Comparison of ENCODE assay signal across 24 cellular contexts in genomic region chr15:79632457-79632856, GRCh38.
DNase-seq lines count a peak whose midpoint lies in the region; ATAC-seq, FAIRE-seq and TF ChIP-seq lines count a peak whose summit lies in the region.
"Had no signal": no experiment of that assay in that cellular context is flagged by ENCODE, and none has a peak within 500 bp of the region (broad histone marks: within the 10 kb centered on the region; RNA-seq: fewer than 3 reads in every experiment).

No MANE protein-coding gene starts in this region.

- H3K4me3 Mint-ChIP-seq in T-cell: no peak overlapping the region
- H3K4me3 Mint-ChIP-seq: CD14-positive monocyte; CD4-positive, alpha-beta memory T cell; CD4-positive, CD25-positive, alpha-beta regulatory T cell; CD8-positive, alpha-beta memory T cell had no signal

- H3K4me2 ChIP-seq in A549 (no peak overlapping the region), K562 (ENCODE audit: insufficient read depth, low read length) (no peak overlapping the region), mesendoderm (ENCODE audit: low read length) (no peak overlapping the region)
- H3K4me2 ChIP-seq: BLaER1 had no signal

- peaks cover 0 to 11% (median 10%) of the 10 kb centered on the region in 3 donors for H3K9me3 Mint-ChIP-seq in T-cell

- H3K27me3 ChIP-seq in K562 (ENCODE audit: control insufficient read depth in 2 of 2, insufficient read depth in 2 of 2, low read length in 2 of 2) (peaks cover 2 to 4% of the 10 kb centered on the region in 2 experiments; a peak in 2 of 5 replicates), mesendoderm (ENCODE audit: insufficient read depth, low read length, poor library complexity) (no peaks in the 10 kb centered on the region), H7 (ENCODE audit: control insufficient read depth, insufficient read depth, low read length) (no peaks in the 10 kb centered on the region)
- H3K27me3 ChIP-seq: BE2C, BLaER1 had no signal

- FAIRE-seq in A549 (lab: Jason Lieb, UNC): no peak
- FAIRE-seq in K562 (lab: Jason Lieb, UNC): no peak
- FAIRE-seq: D721Med, G401.6, GM12891, GM19239 had no signal

- no peak overlapping the region for H3K23ac ChIP-seq in mesendoderm (ENCODE audit: low read length)

- no peaks in the 10 kb centered on the region for H3K36me3 Mint-ChIP-seq in T-cell
- H3K36me3 Mint-ChIP-seq: CD14-positive monocyte; CD4-positive, alpha-beta memory T cell; CD4-positive, CD25-positive, alpha-beta regulatory T cell had no signal

- no peaks in the 10 kb centered on the region for H3K79me2 ChIP-seq in K562 (ENCODE audit: control insufficient read depth, insufficient read depth, low read length)
- H3K79me2 ChIP-seq in mesendoderm (ENCODE audit: control insufficient read depth, insufficient read depth, low read length): no peaks in the 10 kb centered on the region

- no peak overlapping the region for H3K4ac ChIP-seq in mesendoderm (ENCODE audit: low read depth, low read length)

- H3K36me3 ChIP-seq in K562 (ENCODE audit: control insufficient read depth, insufficient read depth, low read length) (no peaks in the 10 kb centered on the region), mesendoderm (ENCODE audit: control insufficient read depth, insufficient read depth, low read length) (no peaks in the 10 kb centered on the region), H7 (replicated peaks; ENCODE audit: control insufficient read depth, insufficient read depth, low read length) (no peaks in the 10 kb centered on the region)
- H3K36me3 ChIP-seq: BE2C, BLaER1 had no signal

- TF ChIP-seq POLR2A in A549 (IDR thresholded peaks at IDR 0.05; ENCODE audit: low read length) (no peak), K562 (conservative IDR thresholded peaks at IDR 0.05) (no peak)

- no peaks in the 10 kb centered on the region for H3K9me1 ChIP-seq in K562 (ENCODE audit: control insufficient read depth, insufficient read depth, low read length)

- H2BK5ac ChIP-seq in mesendoderm (ENCODE audit: low read length): no peak overlapping the region

- no peak for TF ChIP-seq RAD21 in A549 (conservative IDR thresholded peaks at IDR 0.05 in 1 of 2, IDR thresholded peaks at IDR 0.05 in 1 of 2)
- TF ChIP-seq RAD21 in K562 (CRISPR knock-in tag; conservative IDR thresholded peaks at IDR 0.05 in 1 of 2, IDR thresholded peaks at IDR 0.05 in 1 of 2): no peak

- H3K27me3 Mint-ChIP-seq in T-cell: peaks cover 20 to 25% of the 10 kb centered on the region in 2 donors

- in situ Hi-C loops in K562 (cut with MboI): no loop called here

- no peak overlapping the region for H3K4me3 ChIP-seq in A549
- H3K4me3 ChIP-seq in K562: no peak overlapping the region
- H3K4me3 ChIP-seq in mesendoderm (ENCODE audit: low read length): no peak overlapping the region
- no peak overlapping the region for H3K4me3 ChIP-seq in H7 (ENCODE audit: insufficient read depth, low read depth, low read length)
- H3K4me3 ChIP-seq: BLaER1 had no signal

- DNase-seq in NCI-H82 (lab: John Stamatoyannopoulos, UW) (peak; percentile 3), NCI-H82 treated with DMSO at 0.1 percent for 48 hours (lab: John Stamatoyannopoulos, UW; ENCODE audit: unreplicated experiment) (no peak), A549 (ENCODE audit: low read depth in 1 of 2, low spot score in 1 of 2) (no peak), K562 (ENCODE audit: extremely low read depth in 1 of 4, low spot score in 3 of 4) (no peak), mesendoderm (no peak), T-cell (no peak), H7 (no peak)
- DNase-seq: ACHN; BE2C; C1 segment of cervical spinal cord; Caco-2; Calu3; CD4-positive, alpha-beta memory T cell; CD4-positive, CD25-positive, alpha-beta regulatory T cell; CD8-positive, alpha-beta memory T cell; DMS79 treated with DMSO at 0.1 percent for 48 hours; GF-D8 had no signal

- no peak overlapping the region for H4K8ac ChIP-seq in mesendoderm (ENCODE audit: low read depth, low read length)

- H3K27ac ChIP-seq in A549 (no peak overlapping the region), K562 (ENCODE audit: extremely low read depth, low read depth, low read length) (no peak overlapping the region), mesendoderm (ENCODE audit: low read depth, low read length) (no peak overlapping the region)
- H3K27ac ChIP-seq: 22Rv1, BLaER1 had no signal

- intact Hi-C loops in K562 (cut with micrococcal nuclease): no loop called here

- H3K56ac ChIP-seq in mesendoderm (ENCODE audit: low read length): no peak overlapping the region

- POLR2A ChIA-PET in A549 (lab: Yijun Ruan, JAX) (no interaction called here), K562 (lab: Yijun Ruan, JAX) (no interaction called here), T-cell (lab: Charles Lee) (no interaction called here)

- H4K5ac ChIP-seq in mesendoderm (ENCODE audit: low read length): no peak overlapping the region

- 68% methylated on average over 2 of the region's 2 CpGs for WGBS in A549 (ENCODE audit: missing lambda C conversion rate)
- 2% methylated on average over 2 of the region's 2 CpGs for WGBS in K562 (ENCODE audit: insufficient coverage, low coverage, missing lambda C conversion rate)
- WGBS in mesendoderm (ENCODE audit: extremely low coverage, insufficient coverage, low lambda C conversion rate): no CpG with 5 or more reads among the region's 2 CpGs

- H2AK5ac ChIP-seq in mesendoderm (ENCODE audit: low read length): peak overlapping the region; percentile 79

- no peak for TF ChIP-seq EP300 in A549 (IDR thresholded peaks at IDR 0.05)
- TF ChIP-seq EP300 in K562 (IDR thresholded peaks at IDR 0.05; ENCODE audit: low read length): no peak

- H2BK15ac ChIP-seq in mesendoderm (replicated peaks; ENCODE audit: low read depth): no peak overlapping the region

- no peak overlapping the region for H2BK120ac ChIP-seq in mesendoderm (ENCODE audit: low read depth, low read length)

- H3K9me3 ChIP-seq in A549 (peaks cover 5% of the 10 kb centered on the region; the same call in 1 of the 3 replicates), K562 (replicated peaks; ENCODE audit: control insufficient read depth, insufficient read depth, low read depth, low read length) (no peaks in the 10 kb centered on the region)
- H3K9me3 ChIP-seq: BE2C, BLaER1, Caco-2 had no signal

- H3K4me1 ChIP-seq in A549: peaks cover 29% of the 10 kb centered on the region
- H3K4me1 ChIP-seq in K562 (replicated peaks in 1 of 2; ENCODE audit: control insufficient read depth in 2 of 2, insufficient read depth in 2 of 2, low read length in 2 of 2): no peaks in the 10 kb centered on the region
- peaks cover 15% of the 10 kb centered on the region for H3K4me1 ChIP-seq in mesendoderm (ENCODE audit: control insufficient read depth, low read depth, low read length)
- H3K4me1 ChIP-seq: BE2C, BLaER1 had no signal

- no peak overlapping the region for H2AFZ ChIP-seq in K562 (ENCODE audit: low read depth, low read length)

- H3K27ac Mint-ChIP-seq in T-cell: no peak overlapping the region
- H3K27ac Mint-ChIP-seq: CD14-positive monocyte; CD4-positive, alpha-beta memory T cell; CD4-positive, CD25-positive, alpha-beta regulatory T cell; CD8-positive, alpha-beta memory T cell had no signal

- no peaks in the 10 kb centered on the region for H3K4me1 Mint-ChIP-seq in T-cell
- H3K4me1 Mint-ChIP-seq: CD14-positive monocyte; CD4-positive, alpha-beta memory T cell; CD4-positive, CD25-positive, alpha-beta regulatory T cell; CD8-positive, alpha-beta memory T cell had no signal

- no peaks in the 10 kb centered on the region for H4K20me1 ChIP-seq in K562 (replicated peaks; ENCODE audit: control insufficient read depth, insufficient read depth, low read length)
- H4K20me1 ChIP-seq: BLaER1 had no signal

- H3K79me1 ChIP-seq in mesendoderm (ENCODE audit: low read length): no peaks in the 10 kb centered on the region

- no peak for ATAC-seq in A549
- ATAC-seq in K562: no peak
- ATAC-seq in T-cell (replicated peaks in 1 of 4): no peak

- no TSS peak for BruUV-seq in K562 (replicated peaks; lab: Mats Ljungman, UMichigan)

- TF ChIP-seq CTCF in A549 (IDR thresholded peaks at IDR 0.05): no peak
- no peak for TF ChIP-seq CTCF in K562 (IDR thresholded peaks at IDR 0.05 in 2 of 3, conservative IDR thresholded peaks at IDR 0.05 in 1 of 3; ENCODE audit: insufficient read depth in 2 of 3, low read depth in 1 of 3, low read length in 3 of 3)

- CTCF ChIA-PET in A549 (lab: Yijun Ruan, JAX): interaction anchor here (0.6 kb wide), 1 partner anchor 9 kb away, joined by 4 read pairs; no protein-coding TSS in a partner anchor
- CTCF ChIA-PET in K562 (lab: Yijun Ruan, JAX; ENCODE audit: low intra/inter-chr PET ratio): no interaction called here
- CTCF ChIA-PET in T-cell (lab: Charles Lee): interaction anchor here in 1 of 2 donors (1.2 kb wide), 1 partner anchor 8 kb away, joined by 3 read pairs; no protein-coding TSS in a partner anchor

- no peak overlapping the region; a peak in 1 of 4 replicates for H3K9ac ChIP-seq in K562 (ENCODE audit: insufficient read depth in 1 of 2, low read depth in 2 of 2, low read length in 2 of 2)
- H3K9ac ChIP-seq in mesendoderm (ENCODE audit: low read length): no peak overlapping the region
- H3K9ac ChIP-seq: BLaER1 had no signal

- H3K18ac ChIP-seq in mesendoderm (ENCODE audit: low read length): no peak overlapping the region

TF ChIP-seq in A549, 52 proteins besides CTCF, POLR2A, EP300 and RAD21:
- no peak for TF ChIP-seq ELK1 (IDR thresholded peaks at IDR 0.05; ENCODE audit: low read depth, low read length)
- no peak for TF ChIP-seq ZFP36 (IDR thresholded peaks at IDR 0.05; ENCODE audit: borderline replicate concordance, partially characterized antibody)
- TF ChIP-seq MAFK (IDR thresholded peaks at IDR 0.05; ENCODE audit: partially characterized antibody): peak; percentile 83

TF ChIP-seq in K562, 482 proteins besides CTCF, POLR2A, EP300 and RAD21:
- TF ChIP-seq CEBPG (CRISPR knock-in tag; IDR thresholded peaks at IDR 0.05) (no peak), CEBPG (tag; conservative IDR thresholded peaks at IDR 0.05 in 1 of 2, IDR thresholded peaks at IDR 0.05 in 1 of 2) (no peak), ZNF316 (IDR thresholded peaks at IDR 0.05) (peak; percentile 60), C11orf30 (IDR thresholded peaks at IDR 0.05; ENCODE audit: low read depth) (peak; percentile 23; the same call in 1 of the 2 replicates)
